28 cellular contexts compared by ENCODE assay signal in the genomic region with DNA sequence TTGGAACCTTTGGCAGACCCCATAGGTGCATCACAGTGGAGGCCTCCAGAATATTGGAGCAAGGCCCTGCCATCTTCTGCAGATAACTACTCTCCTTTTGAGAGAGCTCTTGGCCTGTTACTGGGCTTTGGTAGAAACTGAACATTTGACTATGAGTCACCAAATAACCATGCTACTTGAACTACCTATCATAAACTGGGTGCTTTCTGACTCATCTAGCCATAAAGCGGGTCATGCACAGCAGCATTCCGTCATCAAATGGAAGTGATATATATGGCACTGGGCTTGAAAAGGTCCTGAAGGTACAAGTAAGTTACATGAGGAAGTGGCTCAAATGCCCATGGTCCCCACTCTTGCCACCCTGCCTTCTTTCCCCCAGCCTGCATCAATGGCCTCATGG.
DNase-seq lines count a peak whose midpoint lies in the region; TF ChIP-seq lines count a peak whose summit lies in the region.
"Had no signal": no experiment of that assay in that cellular context is flagged by ENCODE, and none has a peak within 500 bp of the region (broad histone marks: within the 10 kb centered on the region; RNA-seq: fewer than 3 reads in every experiment).

No MANE protein-coding gene starts in this region.

- no peaks in the 10 kb centered on the region for H3K36me3 ChIP-seq in HEK293 (ENCODE audit: control insufficient read depth in 2 of 2, insufficient read depth in 1 of 2, low read length in 2 of 2)
- H3K36me3 ChIP-seq: colonic mucosa, gastroesophageal sphincter, lower lobe of right lung, transverse colon had no signal

- CTCF ChIA-PET in HEK293 (lab: Yijun Ruan, JAX): no interaction called here

- DNase-seq in A172 (ENCODE audit: low spot score) (peak; percentile 90), SW480 (ENCODE audit: low spot score) (peak; percentile 41), fibroblast of mammary gland (ENCODE audit: low read depth) (peak; percentile 54), NCI-H1436 treated with DMSO at 0.1 percent for 48 hours (lab: John Stamatoyannopoulos, UW) (no peak), NCI-H2196 (lab: John Stamatoyannopoulos, UW; ENCODE audit: unreplicated experiment) (no peak), ureter (ENCODE audit: low spot score) (no peak)
- DNase-seq in stimulated activated CD4-positive, alpha-beta T cell treated with anti-CD3 and anti-CD28 coated beads, Interleukin-15, amount 100 ng/mL, for 24 hours: no peak
- DNase-seq: activated CD4-positive, alpha-beta memory T cell treated with anti-CD3 and anti-CD28 coated beads for 36 hours; activated CD8-positive, alpha-beta memory T cell treated with anti-CD3 and anti-CD28 coated beads, Interleukin-2, amount 50 U/mL, for 4 hours; activated naive CD4-positive, alpha-beta T cell treated with anti-CD3 and anti-CD28 coated beads, Interleukin-2, amount 10 ng/mL, durations not matched to agents 7 days and 5 days; amniotic stem cell; colonic mucosa; DMS79; effector CD8-positive, alpha-beta T cell; H7; Karpas-422; lower lobe of right lung; NK-92 treated with Interleukin-12 subunit alpha and Interleukin-12 subunit beta, amount 100 ng/mL, for 24 hours; PC-9; SIG-M5; stimulated activated CD4-positive, alpha-beta T cell treated with anti-CD3 and anti-CD28 coated beads, Interleukin-2, amount 100 ng/mL, for 24 hours; SW 1271; transverse colon had no signal

- no peaks in the 10 kb centered on the region for H3K9me3 ChIP-seq in HEK293 (ENCODE audit: control insufficient read depth, insufficient read depth, low read depth, low read length)
- H3K9me3 ChIP-seq: A549, colonic mucosa, gastroesophageal sphincter, lower lobe of right lung, transverse colon had no signal

- no peaks in the 10 kb centered on the region for H3K4me1 ChIP-seq in HEK293 (ENCODE audit: control insufficient read depth, insufficient read depth, low read length)
- H3K4me1 ChIP-seq: A549, colonic mucosa, gastroesophageal sphincter, lower lobe of right lung had no signal

- no peak overlapping the region for H3K27ac ChIP-seq in HEK293 (ENCODE audit: extremely low read depth, low read depth, low read length)
- H3K27ac ChIP-seq: A549, colonic mucosa, gastroesophageal sphincter, HL-60, lower lobe of right lung, PC-9, skin epidermis, transverse colon had no signal

- no peak overlapping the region for H3K4me3 ChIP-seq in HEK293 (ENCODE audit: low read depth, low read length)
- no peak overlapping the region for H3K4me3 ChIP-seq in fibroblast of mammary gland (ENCODE audit: control insufficient read depth, low read depth, low read length)
- H3K4me3 ChIP-seq: A549, colonic mucosa, gastroesophageal sphincter, lower lobe of right lung, PC-9, skin epidermis, transverse colon had no signal

- TF ChIP-seq CTCF in HEK293 (tag by site-specific recombination; IDR thresholded peaks at IDR 0.05) (no peak), fibroblast of mammary gland (conservative IDR thresholded peaks at IDR 0.05; ENCODE audit: control insufficient read depth, insufficient read depth, low read depth, low read length) (no peak)

- POLR2A ChIA-PET in HEK293 (lab: Yijun Ruan, JAX): no interaction called here

TF ChIP-seq in HEK293, 187 proteins besides CTCF, POLR2A, EP300 and RAD21:
- TF ChIP-seq, protein P1, sequence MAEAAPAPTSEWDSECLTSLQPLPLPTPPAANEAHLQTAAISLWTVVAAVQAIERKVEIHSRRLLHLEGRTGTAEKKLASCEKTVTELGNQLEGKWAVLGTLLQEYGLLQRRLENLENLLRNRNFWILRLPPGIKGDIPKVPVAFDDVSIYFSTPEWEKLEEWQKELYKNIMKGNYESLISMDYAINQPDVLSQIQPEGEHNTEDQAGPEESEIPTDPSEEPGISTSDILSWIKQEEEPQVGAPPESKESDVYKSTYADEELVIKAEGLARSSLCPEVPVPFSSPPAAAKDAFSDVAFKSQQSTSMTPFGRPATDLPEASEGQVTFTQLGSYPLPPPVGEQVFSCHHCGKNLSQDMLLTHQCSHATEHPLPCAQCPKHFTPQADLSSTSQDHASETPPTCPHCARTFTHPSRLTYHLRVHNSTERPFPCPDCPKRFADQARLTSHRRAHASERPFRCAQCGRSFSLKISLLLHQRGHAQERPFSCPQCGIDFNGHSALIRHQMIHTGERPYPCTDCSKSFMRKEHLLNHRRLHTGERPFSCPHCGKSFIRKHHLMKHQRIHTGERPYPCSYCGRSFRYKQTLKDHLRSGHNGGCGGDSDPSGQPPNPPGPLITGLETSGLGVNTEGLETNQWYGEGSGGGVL (tag by site-specific recombination; IDR thresholded peaks at IDR 0.05): no peak
- TF ChIP-seq, protein P2, sequence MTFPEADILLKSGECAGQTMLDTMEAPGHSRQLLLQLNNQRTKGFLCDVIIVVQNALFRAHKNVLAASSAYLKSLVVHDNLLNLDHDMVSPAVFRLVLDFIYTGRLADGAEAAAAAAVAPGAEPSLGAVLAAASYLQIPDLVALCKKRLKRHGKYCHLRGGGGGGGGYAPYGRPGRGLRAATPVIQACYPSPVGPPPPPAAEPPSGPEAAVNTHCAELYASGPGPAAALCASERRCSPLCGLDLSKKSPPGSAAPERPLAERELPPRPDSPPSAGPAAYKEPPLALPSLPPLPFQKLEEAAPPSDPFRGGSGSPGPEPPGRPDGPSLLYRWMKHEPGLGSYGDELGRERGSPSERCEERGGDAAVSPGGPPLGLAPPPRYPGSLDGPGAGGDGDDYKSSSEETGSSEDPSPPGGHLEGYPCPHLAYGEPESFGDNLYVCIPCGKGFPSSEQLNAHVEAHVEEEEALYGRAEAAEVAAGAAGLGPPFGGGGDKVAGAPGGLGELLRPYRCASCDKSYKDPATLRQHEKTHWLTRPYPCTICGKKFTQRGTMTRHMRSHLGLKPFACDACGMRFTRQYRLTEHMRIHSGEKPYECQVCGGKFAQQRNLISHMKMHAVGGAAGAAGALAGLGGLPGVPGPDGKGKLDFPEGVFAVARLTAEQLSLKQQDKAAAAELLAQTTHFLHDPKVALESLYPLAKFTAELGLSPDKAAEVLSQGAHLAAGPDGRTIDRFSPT (tag by site-specific recombination; IDR thresholded peaks at IDR 0.05): peak; percentile 47
- TF ChIP-seq, protein P3, sequence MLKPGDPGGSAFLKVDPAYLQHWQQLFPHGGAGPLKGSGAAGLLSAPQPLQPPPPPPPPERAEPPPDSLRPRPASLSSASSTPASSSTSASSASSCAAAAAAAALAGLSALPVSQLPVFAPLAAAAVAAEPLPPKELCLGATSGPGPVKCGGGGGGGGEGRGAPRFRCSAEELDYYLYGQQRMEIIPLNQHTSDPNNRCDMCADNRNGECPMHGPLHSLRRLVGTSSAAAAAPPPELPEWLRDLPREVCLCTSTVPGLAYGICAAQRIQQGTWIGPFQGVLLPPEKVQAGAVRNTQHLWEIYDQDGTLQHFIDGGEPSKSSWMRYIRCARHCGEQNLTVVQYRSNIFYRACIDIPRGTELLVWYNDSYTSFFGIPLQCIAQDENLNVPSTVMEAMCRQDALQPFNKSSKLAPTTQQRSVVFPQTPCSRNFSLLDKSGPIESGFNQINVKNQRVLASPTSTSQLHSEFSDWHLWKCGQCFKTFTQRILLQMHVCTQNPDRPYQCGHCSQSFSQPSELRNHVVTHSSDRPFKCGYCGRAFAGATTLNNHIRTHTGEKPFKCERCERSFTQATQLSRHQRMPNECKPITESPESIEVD (tag by site-specific recombination; IDR thresholded peaks at IDR 0.05): no peak
- peak; percentile 41; the same call in 1 of the 2 replicates for TF ChIP-seq ZNF629 (tag by site-specific recombination; IDR thresholded peaks at IDR 0.05)
- TF ChIP-seq ZNF121 (tag by site-specific recombination; IDR thresholded peaks at IDR 0.05): no peak
- TF ChIP-seq ZNF114 (tag by site-specific recombination; IDR thresholded peaks at IDR 0.05): no peak
- peak; percentile 42; the same call in 1 of the 2 replicates for TF ChIP-seq ZBTB21 (tag by site-specific recombination; IDR thresholded peaks at IDR 0.05)
- TF ChIP-seq, protein P4, sequence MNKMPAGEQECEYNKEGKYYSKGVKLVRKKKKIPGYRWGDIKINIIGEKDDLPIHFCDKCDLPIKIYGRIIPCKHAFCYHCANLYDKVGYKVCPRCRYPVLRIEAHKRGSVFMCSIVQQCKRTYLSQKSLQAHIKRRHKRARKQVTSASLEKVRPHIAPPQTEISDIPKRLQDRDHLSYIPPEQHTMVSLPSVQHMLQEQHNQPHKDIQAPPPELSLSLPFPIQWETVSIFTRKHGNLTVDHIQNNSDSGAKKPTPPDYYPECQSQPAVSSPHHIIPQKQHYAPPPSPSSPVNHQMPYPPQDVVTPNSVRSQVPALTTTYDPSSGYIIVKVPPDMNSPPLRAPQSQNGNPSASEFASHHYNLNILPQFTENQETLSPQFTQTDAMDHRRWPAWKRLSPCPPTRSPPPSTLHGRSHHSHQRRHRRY (tag by site-specific recombination; IDR thresholded peaks at IDR 0.05): no peak
- TF ChIP-seq, protein P5, sequence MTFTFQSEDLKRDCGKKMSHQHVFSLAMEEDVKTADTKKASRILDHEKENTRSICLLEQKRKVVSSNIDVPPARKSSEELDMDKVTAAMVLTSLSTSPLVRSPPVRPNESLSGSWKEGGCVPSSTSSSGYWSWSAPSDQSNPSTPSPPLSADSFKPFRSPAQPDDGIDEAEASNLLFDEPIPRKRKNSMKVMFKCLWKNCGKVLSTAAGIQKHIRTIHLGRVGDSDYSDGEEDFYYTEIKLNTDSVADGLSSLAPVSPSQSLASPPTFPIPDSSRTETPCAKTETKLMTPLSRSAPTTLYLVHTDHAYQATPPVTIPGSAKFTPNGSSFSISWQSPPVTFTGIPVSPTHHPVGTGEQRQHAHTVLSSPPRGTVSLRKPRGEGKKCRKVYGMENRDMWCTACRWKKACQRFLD (tag by site-specific recombination; IDR thresholded peaks at IDR 0.05): no peak

Comparison
In these comparisons a context has a peak if more than half of its experiments do, and no peak if none do; other contexts are left out.
1. DNase-seq: peak in A172 (single experiment), SW480 (single experiment) and fibroblast of mammary gland (single experiment); none in NCI-H1436 treated with DMSO at 0.1 percent for 48 hours (single experiment), NCI-H2196 (single experiment), stimulated activated CD4-positive, alpha-beta T cell treated with anti-CD3 and anti-CD28 coated beads, Interleukin-15, amount 100 ng/mL, for 24 hours (single experiment) and ureter (single experiment).